Comparison of ENCODE assay signal across 2 cellular contexts in genomic region chr6:24403501-24403824, GRCh38.
TF ChIP-seq lines count a peak whose summit lies in the region.

No MANE protein-coding gene starts in this region.

TF ChIP-seq in SK-N-SH, 30 proteins besides CTCF, POLR2A, EP300 and RAD21 (continued from another document):
- TF ChIP-seq TAF1 (IDR thresholded peaks at IDR 0.05; ENCODE audit: borderline replicate concordance, low read depth, low read length) (no peak), YY1 (IDR thresholded peaks at IDR 0.05; ENCODE audit: low read depth) (no peak), GABPA (IDR thresholded peaks at IDR 0.05; ENCODE audit: low read depth) (no peak), JUND (IDR thresholded peaks at IDR 0.05) (no peak), TEAD4 (IDR thresholded peaks at IDR 0.05; ENCODE audit: borderline replicate concordance, insufficient read depth) (no peak), GATA2 (CRISPR knock-in tag; IDR thresholded peaks at IDR 0.05) (no peak)

TF ChIP-seq in SK-N-SH treated with all-trans-retinoic acid at 6 μM for 48 hours, 23 proteins besides CTCF, POLR2A, EP300 and RAD21 (continued from another document):
- TF ChIP-seq CREB5 (CRISPR knock-in tag; IDR thresholded peaks at IDR 0.05; ENCODE audit: low read depth) (no peak), TCF4 (CRISPR knock-in tag; IDR thresholded peaks at IDR 0.05; ENCODE audit: borderline replicate concordance) (no peak), SNAI2 (CRISPR knock-in tag; IDR thresholded peaks at IDR 0.05) (no peak), OSR1 (CRISPR knock-in tag; IDR thresholded peaks at IDR 0.05) (no peak), GLIS3 (CRISPR knock-in tag; IDR thresholded peaks at IDR 0.05) (no peak)
TF ChIP-seq in SK-N-SH treated with all-trans-retinoic acid at 6 μM for 48 hours: peak in this region for 0.
